ENCODE assay signal across 9 cellular contexts in the genomic region with DNA sequence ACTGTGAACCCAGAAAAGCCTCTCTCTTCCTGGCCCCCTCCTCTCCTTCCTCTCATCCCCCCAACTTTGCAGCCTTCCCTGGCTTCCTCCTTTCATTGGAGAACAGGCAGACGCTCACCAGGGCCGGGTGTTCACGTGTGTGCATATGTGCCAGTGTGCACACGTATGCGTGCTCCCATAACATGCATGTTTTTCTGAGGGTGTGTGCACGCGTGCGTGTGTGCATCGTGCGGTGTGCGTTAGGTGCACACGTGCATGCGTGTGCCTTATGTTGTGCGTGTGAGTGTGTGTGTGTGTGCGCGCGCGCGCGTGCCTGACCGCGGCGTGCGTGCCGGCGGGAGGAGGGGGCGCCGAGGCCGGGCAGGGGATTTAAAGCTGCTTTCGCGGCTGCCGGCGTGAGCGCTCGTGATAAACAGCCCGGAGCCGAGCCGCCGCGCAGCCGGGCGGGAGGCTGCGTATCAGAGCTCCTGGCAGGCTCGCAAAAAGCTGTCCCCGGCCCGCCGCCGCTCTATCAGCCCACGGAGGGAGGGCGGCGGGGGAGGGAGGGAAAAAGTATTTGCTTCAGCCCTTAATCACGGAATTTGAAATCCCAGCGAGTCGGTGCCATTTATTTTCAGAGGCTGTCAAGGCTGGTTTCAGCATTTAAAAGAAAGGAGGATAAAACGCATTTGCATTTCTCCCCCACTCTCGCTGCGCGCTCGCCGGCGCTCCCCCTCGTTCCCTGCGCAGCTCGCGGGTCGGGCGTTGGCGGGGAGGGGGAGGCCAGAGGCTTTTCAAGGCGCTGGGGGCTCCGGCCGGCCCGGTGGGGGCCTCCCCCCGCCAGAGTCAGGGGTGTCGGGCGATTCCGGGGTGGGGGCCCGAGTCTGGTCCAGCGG.
DNase-seq lines count a peak whose midpoint lies in the region; ATAC-seq, FAIRE-seq and TF ChIP-seq lines count a peak whose summit lies in the region.
"Had no signal": no experiment of that assay in that cellular context is flagged by ENCODE, and none has a peak within 500 bp of the region (broad histone marks: within the 10 kb centered on the region; RNA-seq: fewer than 3 reads in every experiment).

No MANE protein-coding gene starts in this region.

- no peak overlapping the region for H3K9ac ChIP-seq in keratinocyte (ENCODE audit: control insufficient read depth, extremely low read depth, insufficient read depth, low read length)

- FAIRE-seq in keratinocyte (lab: Jason Lieb, UNC): no peak
- no peak for FAIRE-seq in small intestine (lab: Jason Lieb, UNC)
- FAIRE-seq: G401.6 had no signal

- H3K9me3 ChIP-seq in keratinocyte (ENCODE audit: control insufficient read depth, low read depth, low read length) (no peaks in the 10 kb centered on the region), small intestine (ENCODE audit: control insufficient read depth, low read depth) (no peaks in the 10 kb centered on the region)

- peak; percentile 66 to 72 for DNase-seq in NCI-H524 (lab: John Stamatoyannopoulos, UW)
- DNase-seq in NCI-H524 treated with DMSO at 0.1 percent for 48 hours (lab: John Stamatoyannopoulos, UW): no peak
- peak; percentile 38 to 86 for DNase-seq in cardiac fibroblast (ENCODE audit: low read depth in 2 of 2)
- DNase-seq in keratinocyte (ENCODE audit: low read depth, low spot score): no peak
- no peak for DNase-seq in small intestine

- H3K4me3 ChIP-seq in cardiac fibroblast (replicated peaks in 1 of 2; ENCODE audit: low read depth in 2 of 2, low read length in 2 of 2): peak overlapping the region; percentile 42 to 51
- peak overlapping the region; percentile 1 to 22 (median 10) for H3K4me3 ChIP-seq in keratinocyte (ENCODE audit: control insufficient read depth in 2 of 3, extremely low read depth in 1 of 3, insufficient read depth in 2 of 3, low read depth in 1 of 3, low read length in 3 of 3)
- H3K4me3 ChIP-seq in small intestine (ENCODE audit: low read depth in 1 of 2, low read length in 2 of 2): peak overlapping the region; percentile 19 to 50

- peaks cover 47% of the 10 kb centered on the region for H3K27me3 ChIP-seq in keratinocyte (ENCODE audit: control insufficient read depth, extremely low read depth, insufficient read depth, low read length)
- peaks cover 0 to 4% of the 10 kb centered on the region in 2 donors for H3K27me3 ChIP-seq in small intestine (ENCODE audit: control insufficient read depth in 2 of 2, insufficient read depth in 2 of 2, low read length in 2 of 2)

- no peaks in the 10 kb centered on the region for H3K9me1 ChIP-seq in keratinocyte (ENCODE audit: control insufficient read depth, extremely low read depth, insufficient read depth, low read length)

- H3K36me3 ChIP-seq in keratinocyte (ENCODE audit: control insufficient read depth in 2 of 2, extremely low read depth in 1 of 2, insufficient read depth in 2 of 2, low read length in 2 of 2) (no peaks in the 10 kb centered on the region), small intestine (ENCODE audit: control insufficient read depth in 2 of 2, insufficient read depth in 2 of 2, low read length in 2 of 2) (no peaks in the 10 kb centered on the region)

- peak overlapping the region; percentile 36 for H3K4me2 ChIP-seq in keratinocyte (ENCODE audit: control insufficient read depth, extremely low read depth, insufficient read depth, low read depth, low read length)

- H3K4me1 ChIP-seq in keratinocyte (ENCODE audit: control insufficient read depth, extremely low read depth, insufficient read depth, low read length) (peaks cover 4% of the 10 kb centered on the region), small intestine (ENCODE audit: control insufficient read depth in 2 of 2, insufficient read depth in 1 of 2, low read depth in 1 of 2, low read length in 1 of 2) (peaks cover 1 to 3% of the 10 kb centered on the region in 2 donors)

- TF ChIP-seq CTCF in cardiac fibroblast (IDR thresholded peaks at IDR 0.05; ENCODE audit: low read depth, low read length) (no peak), keratinocyte (optimal IDR thresholded peaks at IDR 0.05 in 1 of 3, IDR thresholded peaks at IDR 0.05 in 1 of 3, conservative IDR thresholded peaks at IDR 0.05 in 1 of 3; ENCODE audit: extremely low read depth in 1 of 3, insufficient read depth in 2 of 3, low read length in 3 of 3) (no peak)

- no peaks in the 10 kb centered on the region for H4K20me1 ChIP-seq in keratinocyte (ENCODE audit: control insufficient read depth, extremely low read depth, insufficient read depth, low read length)

- ATAC-seq in SK-N-SH treated with all-trans-retinoic acid at 6 μM for 48 hours (peak; percentile 78), HG03045 (IDR thresholded peaks at IDR 0.05; ENCODE audit: unreplicated experiment) (no peak), GM19395 (IDR thresholded peaks at IDR 0.05; ENCODE audit: unreplicated experiment) (no peak)

- no peak overlapping the region for H2AFZ ChIP-seq in keratinocyte (ENCODE audit: control insufficient read depth, low read length)

- dilution Hi-C loops in keratinocyte (cut with MboI; ENCODE audit: extremely low pct_ligation_motif_present, low sequenced_read_pairs): no loop called here

- 3 to 15% (median 11%) methylated on average over 67 to 78 of the region's 78 CpGs for WGBS in small intestine, 3 donors

- no peaks in the 10 kb centered on the region for H3K79me2 ChIP-seq in keratinocyte (ENCODE audit: control insufficient read depth, insufficient read depth, low read length)

- H3K27ac ChIP-seq in keratinocyte (ENCODE audit: control insufficient read depth, insufficient read depth, low read length) (no peak overlapping the region), small intestine (ENCODE audit: low read depth in 1 of 2, low read length in 1 of 2) (peak overlapping the region in 1 of 2 donors; percentile 8)

TF ChIP-seq in SK-N-SH treated with all-trans-retinoic acid at 6 μM for 48 hours, 23 proteins besides CTCF, POLR2A, EP300 and RAD21:
- TF ChIP-seq, protein P1, sequence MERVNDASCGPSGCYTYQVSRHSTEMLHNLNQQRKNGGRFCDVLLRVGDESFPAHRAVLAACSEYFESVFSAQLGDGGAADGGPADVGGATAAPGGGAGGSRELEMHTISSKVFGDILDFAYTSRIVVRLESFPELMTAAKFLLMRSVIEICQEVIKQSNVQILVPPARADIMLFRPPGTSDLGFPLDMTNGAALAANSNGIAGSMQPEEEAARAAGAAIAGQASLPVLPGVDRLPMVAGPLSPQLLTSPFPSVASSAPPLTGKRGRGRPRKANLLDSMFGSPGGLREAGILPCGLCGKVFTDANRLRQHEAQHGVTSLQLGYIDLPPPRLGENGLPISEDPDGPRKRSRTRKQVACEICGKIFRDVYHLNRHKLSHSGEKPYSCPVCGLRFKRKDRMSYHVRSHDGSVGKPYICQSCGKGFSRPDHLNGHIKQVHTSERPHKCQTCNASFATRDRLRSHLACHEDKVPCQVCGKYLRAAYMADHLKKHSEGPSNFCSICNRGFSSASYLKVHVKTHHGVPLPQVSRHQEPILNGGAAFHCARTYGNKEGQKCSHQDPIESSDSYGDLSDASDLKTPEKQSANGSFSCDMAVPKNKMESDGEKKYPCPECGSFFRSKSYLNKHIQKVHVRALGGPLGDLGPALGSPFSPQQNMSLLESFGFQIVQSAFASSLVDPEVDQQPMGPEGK (CRISPR knock-in tag; IDR thresholded peaks at IDR 0.05; ENCODE audit: borderline replicate concordance): peak; percentile 63; the same call in 1 of the 2 replicates
- TF ChIP-seq PPARA (CRISPR knock-in tag; IDR thresholded peaks at IDR 0.05; ENCODE audit: borderline replicate concordance): no peak
- no peak for TF ChIP-seq BACH2 (CRISPR knock-in tag; IDR thresholded peaks at IDR 0.05; ENCODE audit: borderline replicate concordance)
- TF ChIP-seq ZNF70 (CRISPR knock-in tag; IDR thresholded peaks at IDR 0.05): peak; percentile 54; the same call in 1 of the 2 replicates

Comparison
In these comparisons a context has a peak if more than half of its experiments do, and no peak if none do; other contexts are left out.
1. DNase-seq: peak in NCI-H524 (2 of 2) and cardiac fibroblast (2 of 2); none in NCI-H524 treated with DMSO at 0.1 percent for 48 hours (single experiment), keratinocyte (single experiment) and small intestine (single experiment).
2. Peak in every context shown above with its lines, with median percentiles within 50 percentile points of each other: H3K4me3 ChIP-seq.